In genomic region chr2:112626604-112627059, GRCh38 we compare ENCODE assay signal across 8 cellular contexts. TPM values are rescaled to one million over a fixed set of nuclear protein-coding genes. Genes with fewer than 3 reads are reported as not detected.
DNase-seq lines count a peak whose midpoint lies in the region; ATAC-seq and TF ChIP-seq lines count a peak whose summit lies in the region.

No MANE protein-coding gene starts in this region.

- intact Hi-C loops in colonic mucosa (cut with DNase I): loop anchor here (2.0 kb wide), 1 partner anchor 62 kb away; no protein-coding TSS in a partner anchor

- peak overlapping the region in 1 of 2 donors; percentile 46 for H3K9ac ChIP-seq in colonic mucosa (ENCODE audit: low read depth in 2 of 2, low read length in 2 of 2)
- no peak overlapping the region for H3K9ac ChIP-seq in liver (ENCODE audit: low read depth in 1 of 2, low read length in 2 of 2)

- peak overlapping the region; percentile 24 for H3K27ac ChIP-seq in colonic mucosa
- H3K27ac ChIP-seq in liver (ENCODE audit: low read depth in 1 of 2, low read length in 2 of 2): peak overlapping the region; percentile 19 to 52

- H3K27me3 ChIP-seq in colonic mucosa: no peaks in the 10 kb centered on the region
- H3K27me3 ChIP-seq in liver (ENCODE audit: control insufficient read depth in 4 of 4, insufficient read depth in 4 of 4, low read length in 3 of 4): no peaks in the 10 kb centered on the region

- H3K4me3 ChIP-seq in colonic mucosa (no peak overlapping the region), liver (ENCODE audit: low read depth in 1 of 3, low read length in 3 of 3) (no peak overlapping the region)

- DNase-seq in C1 segment of cervical spinal cord (lab: John Stamatoyannopoulos, UW) (peak in 13 of 14 donors; percentile 13 to 87 (median 56)), NCI-H2171 treated with DMSO at 0.1 percent for 48 hours (lab: John Stamatoyannopoulos, UW) (peak; percentile 95), colonic mucosa (peak; percentile 56)
- peak; percentile 71 for DNase-seq in activated CD4-positive, alpha-beta T cell treated with anti-CD3 and anti-CD28 coated beads for 48 hours
- peak; percentile 40 to 46 for DNase-seq in stimulated activated CD4-positive, alpha-beta T cell treated with anti-CD3 and anti-CD28 coated beads, Interleukin-4, amount 100 ng/mL, for 48 hours (ENCODE audit: low read depth in 2 of 2)

- WGBS in liver: 13% methylated on average over 7 of the region's 7 CpGs

- H3K36me3 ChIP-seq in colonic mucosa (no peaks in the 10 kb centered on the region), liver (ENCODE audit: control insufficient read depth in 4 of 4, insufficient read depth in 3 of 4, low read depth in 1 of 4, low read length in 3 of 4) (no peaks in the 10 kb centered on the region)

- H3K4me1 ChIP-seq in colonic mucosa (peaks cover 6% of the 10 kb centered on the region), liver (ENCODE audit: control insufficient read depth in 4 of 4, insufficient read depth in 4 of 4, low read length in 3 of 4) (peaks cover 0 to 7% (median 2%) of the 10 kb centered on the region in 4 donors)

- H3K9me3 ChIP-seq in colonic mucosa (no peaks in the 10 kb centered on the region), liver (ENCODE audit: control insufficient read depth in 4 of 4, low read length in 3 of 4) (no peaks in the 10 kb centered on the region)

- TF ChIP-seq CTCF in colonic mucosa (IDR thresholded peaks at IDR 0.05) (peak; percentile 83), liver (IDR thresholded peaks at IDR 0.05; ENCODE audit: low read depth, low read length, missing input control) (peak; percentile 83)

- ATAC-seq in GM21737 (IDR thresholded peaks at IDR 0.05; ENCODE audit: unreplicated experiment): peak; percentile 48
- no peak for ATAC-seq in GM21723 (IDR thresholded peaks at IDR 0.05; ENCODE audit: unreplicated experiment)

- peak; percentile 93 to 96 for TF ChIP-seq RAD21 in liver (IDR thresholded peaks at IDR 0.05)

TF ChIP-seq in liver, 16 proteins besides CTCF, POLR2A, EP300 and RAD21:
- TF ChIP-seq YY1 (IDR thresholded peaks at IDR 0.05) (peak; percentile 40), RXRA (IDR thresholded peaks at IDR 0.05) (no peak)
TF ChIP-seq in liver: peak in this region for 1.

RNA-seq across cellular contexts. Expression of gene SLC20A1, which starts 19.1 kb away (rescaled TPM):
- total RNA-seq in colonic mucosa (100 to 1,000 TPM in 1 of 2 donors, 10 to 100 TPM in 1; 50.9 to 119 TPM), liver (10 to 100 TPM; 23.3 to 56.9 TPM)
- 10 to 100 TPM; 15.3 to 16.7 TPM for polyA plus RNA-seq in liver

RNA-seq across cellular contexts. Expression of gene CHCHD5, which starts 42.2 kb away (rescaled TPM):
- 10 to 100 TPM; 27.0 to 39.5 TPM for total RNA-seq in colonic mucosa
- 1 to 10 TPM; 5.0 to 5.8 TPM for total RNA-seq in liver
- polyA plus RNA-seq in liver: 10 to 100 TPM; 36.6 to 59.9 TPM

Comparison
In these comparisons a context has a peak if more than half of its experiments do, and no peak if none do; other contexts are left out.
1. DNase-seq: peak in every context shown above with its lines; median percentile 95 in NCI-H2171 treated with DMSO at 0.1 percent for 48 hours; 71 in activated CD4-positive, alpha-beta T cell treated with anti-CD3 and anti-CD28 coated beads for 48 hours; 56 in C1 segment of cervical spinal cord; 56 in colonic mucosa; 43 in stimulated activated CD4-positive, alpha-beta T cell treated with anti-CD3 and anti-CD28 coated beads, Interleukin-4, amount 100 ng/mL, for 48 hours.
2. RNA of gene CHCHD5, which starts 42.2 kb away (total RNA-seq): 27.0 to 39.5 TPM in colonic mucosa; 5.0 to 5.8 TPM in liver; every median in the first group is over 4 times any median in the second.